9 cellular contexts compared by ENCODE assay signal in the genomic region with DNA sequence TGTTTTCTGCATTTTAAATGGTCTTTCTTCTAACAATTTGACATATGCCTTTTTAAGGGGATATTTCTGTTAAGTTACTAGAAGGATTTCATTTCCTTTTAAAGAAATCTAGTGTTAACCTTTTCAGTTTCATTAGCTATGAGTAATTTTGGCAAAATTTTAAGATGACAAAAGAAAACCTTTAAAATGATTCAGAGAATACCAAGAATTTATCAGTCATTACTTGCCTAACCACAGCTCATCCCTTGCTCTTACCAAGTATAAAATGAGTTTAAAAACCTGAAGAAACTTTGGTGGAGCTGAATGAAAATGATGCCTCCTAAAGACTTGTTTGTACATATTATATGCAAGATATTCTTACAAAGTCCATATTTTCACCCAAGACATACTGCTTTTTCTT.
DNase-seq lines count a peak whose midpoint lies in the region; ATAC-seq lines count a peak whose summit lies in the region.
"Had no signal": no experiment of that assay in that cellular context is flagged by ENCODE, and none has a peak within 500 bp of the region (broad histone marks: within the 10 kb centered on the region; RNA-seq: fewer than 3 reads in every experiment).

No MANE protein-coding gene starts in this region.

- peaks cover 15% of the 10 kb centered on the region for H3K36me3 Mint-ChIP-seq in T-helper 2 cell treated with Interferon-gamma antibody and Interleukin-4, amounts not matched to agents 5 μg/mL and 100 μg/mL, for 36 hours (ENCODE audit: low read depth)
- H3K36me3 Mint-ChIP-seq: neural progenitor cell had no signal

- ATAC-seq in GM18907 (IDR thresholded peaks at IDR 0.05; ENCODE audit: unreplicated experiment) (peak; percentile 52), HG02798 (IDR thresholded peaks at IDR 0.05; ENCODE audit: poor library complexity, unreplicated experiment) (peak; percentile 50), left colon (no peak)

- no peak for DNase-seq in T-helper 2 cell treated with Interferon-gamma antibody and Interleukin-4, amounts not matched to agents 5 μg/mL and 100 μg/mL, for 36 hours (ENCODE audit: low spot score)
- DNase-seq in skeletal muscle cell (ENCODE audit: low read depth), result peak; percentile 51
- no peak for DNase-seq in NCI-H1417 treated with DMSO at 0.1 percent for 48 hours (lab: John Stamatoyannopoulos, UW)
- DNase-seq in left colon, result no peak
- DNase-seq in NCI-H2029 treated with DMSO at 0.1 percent for 48 hours (lab: John Stamatoyannopoulos, UW), result no peak

- intact Hi-C loops in left colon (cut with DNase I, micrococcal nuclease), result no loop called here

- H3K27ac Mint-ChIP-seq in T-helper 2 cell treated with Interferon-gamma antibody and Interleukin-4, amounts not matched to agents 5 μg/mL and 100 μg/mL, for 36 hours, result peak overlapping the region; percentile 52
- H3K27ac Mint-ChIP-seq: neural progenitor cell had no signal

- no peaks in the 10 kb centered on the region for H3K9me3 Mint-ChIP-seq in T-helper 2 cell treated with Interferon-gamma antibody and Interleukin-4, amounts not matched to agents 5 μg/mL and 100 μg/mL, for 36 hours
- H3K9me3 Mint-ChIP-seq: neural progenitor cell had no signal

- peaks cover 55% of the 10 kb centered on the region for H3K4me1 Mint-ChIP-seq in T-helper 2 cell treated with Interferon-gamma antibody and Interleukin-4, amounts not matched to agents 5 μg/mL and 100 μg/mL, for 36 hours (ENCODE audit: low read depth)

- peak overlapping the region; percentile 41 for H3K4me3 Mint-ChIP-seq in T-helper 2 cell treated with Interferon-gamma antibody and Interleukin-4, amounts not matched to agents 5 μg/mL and 100 μg/mL, for 36 hours
- H3K4me3 Mint-ChIP-seq: neural progenitor cell had no signal

- H3K27me3 Mint-ChIP-seq in T-helper 2 cell treated with Interferon-gamma antibody and Interleukin-4, amounts not matched to agents 5 μg/mL and 100 μg/mL, for 36 hours (ENCODE audit: low read depth), result no peaks in the 10 kb centered on the region

- no peak overlapping the region for H3K4me3 ChIP-seq in skeletal muscle cell (ENCODE audit: low read depth, low read length)
- H3K4me3 ChIP-seq: neural progenitor cell, thoracic aorta had no signal
